Comparison of ENCODE assay signal across 2 cellular contexts in genomic region chr11:114026355-114026754, GRCh38.
A peak's percentile ranks its signal among the peaks of the same experiment; 100 is the strongest.
TF ChIP-seq lines count a peak whose summit lies in the region.

No MANE protein-coding gene starts in this region.

TF ChIP-seq in K562, 482 proteins besides CTCF, POLR2A, EP300 and RAD21 (continued from another document):
- TF ChIP-seq USF2 (CRISPR knock-in tag; IDR thresholded peaks at IDR 0.05): peak; percentile 74
- peak; percentile 50; the same call in 1 of the 2 replicates for TF ChIP-seq ESRRA (IDR thresholded peaks at IDR 0.05; ENCODE audit: borderline replicate concordance, low read depth)
- TF ChIP-seq, protein P1, sequence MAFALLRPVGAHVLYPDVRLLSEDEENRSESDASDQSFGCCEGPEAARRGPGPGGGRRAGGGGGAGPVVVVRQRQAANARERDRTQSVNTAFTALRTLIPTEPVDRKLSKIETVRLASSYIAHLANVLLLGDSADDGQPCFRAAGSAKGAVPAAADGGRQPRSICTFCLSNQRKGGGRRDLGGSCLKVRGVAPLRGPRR (CRISPR knock-in tag; IDR thresholded peaks at IDR 0.05): no peak
- no peak for TF ChIP-seq E4F1 (CRISPR knock-in tag; IDR thresholded peaks at IDR 0.05; ENCODE audit: borderline replicate concordance)
- no peak for TF ChIP-seq ZNF76 (CRISPR knock-in tag; IDR thresholded peaks at IDR 0.05; ENCODE audit: borderline replicate concordance)
- TF ChIP-seq, protein P2, sequence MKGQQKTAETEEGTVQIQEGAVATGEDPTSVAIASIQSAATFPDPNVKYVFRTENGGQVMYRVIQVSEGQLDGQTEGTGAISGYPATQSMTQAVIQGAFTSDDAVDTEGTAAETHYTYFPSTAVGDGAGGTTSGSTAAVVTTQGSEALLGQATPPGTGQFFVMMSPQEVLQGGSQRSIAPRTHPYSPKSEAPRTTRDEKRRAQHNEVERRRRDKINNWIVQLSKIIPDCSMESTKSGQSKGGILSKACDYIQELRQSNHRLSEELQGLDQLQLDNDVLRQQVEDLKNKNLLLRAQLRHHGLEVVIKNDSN (CRISPR knock-in tag; IDR thresholded peaks at IDR 0.05): peak; percentile 74
- TF ChIP-seq NCOA4 (IDR thresholded peaks at IDR 0.05; ENCODE audit: partially characterized antibody): no peak
- no peak for TF ChIP-seq KLF1 (tag; IDR thresholded peaks at IDR 0.05)
- no peak for TF ChIP-seq ZSCAN29 (IDR thresholded peaks at IDR 0.05)
- TF ChIP-seq, protein P3, sequence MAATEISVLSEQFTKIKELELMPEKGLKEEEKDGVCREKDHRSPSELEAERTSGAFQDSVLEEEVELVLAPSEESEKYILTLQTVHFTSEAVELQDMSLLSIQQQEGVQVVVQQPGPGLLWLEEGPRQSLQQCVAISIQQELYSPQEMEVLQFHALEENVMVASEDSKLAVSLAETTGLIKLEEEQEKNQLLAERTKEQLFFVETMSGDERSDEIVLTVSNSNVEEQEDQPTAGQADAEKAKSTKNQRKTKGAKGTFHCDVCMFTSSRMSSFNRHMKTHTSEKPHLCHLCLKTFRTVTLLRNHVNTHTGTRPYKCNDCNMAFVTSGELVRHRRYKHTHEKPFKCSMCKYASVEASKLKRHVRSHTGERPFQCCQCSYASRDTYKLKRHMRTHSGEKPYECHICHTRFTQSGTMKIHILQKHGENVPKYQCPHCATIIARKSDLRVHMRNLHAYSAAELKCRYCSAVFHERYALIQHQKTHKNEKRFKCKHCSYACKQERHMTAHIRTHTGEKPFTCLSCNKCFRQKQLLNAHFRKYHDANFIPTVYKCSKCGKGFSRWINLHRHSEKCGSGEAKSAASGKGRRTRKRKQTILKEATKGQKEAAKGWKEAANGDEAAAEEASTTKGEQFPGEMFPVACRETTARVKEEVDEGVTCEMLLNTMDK (IDR thresholded peaks at IDR 0.05; ENCODE audit: borderline replicate concordance, insufficient read depth, low read depth, low read length, poor library complexity, severe bottlenecking): peak; percentile 51
- TF ChIP-seq, protein P4, sequence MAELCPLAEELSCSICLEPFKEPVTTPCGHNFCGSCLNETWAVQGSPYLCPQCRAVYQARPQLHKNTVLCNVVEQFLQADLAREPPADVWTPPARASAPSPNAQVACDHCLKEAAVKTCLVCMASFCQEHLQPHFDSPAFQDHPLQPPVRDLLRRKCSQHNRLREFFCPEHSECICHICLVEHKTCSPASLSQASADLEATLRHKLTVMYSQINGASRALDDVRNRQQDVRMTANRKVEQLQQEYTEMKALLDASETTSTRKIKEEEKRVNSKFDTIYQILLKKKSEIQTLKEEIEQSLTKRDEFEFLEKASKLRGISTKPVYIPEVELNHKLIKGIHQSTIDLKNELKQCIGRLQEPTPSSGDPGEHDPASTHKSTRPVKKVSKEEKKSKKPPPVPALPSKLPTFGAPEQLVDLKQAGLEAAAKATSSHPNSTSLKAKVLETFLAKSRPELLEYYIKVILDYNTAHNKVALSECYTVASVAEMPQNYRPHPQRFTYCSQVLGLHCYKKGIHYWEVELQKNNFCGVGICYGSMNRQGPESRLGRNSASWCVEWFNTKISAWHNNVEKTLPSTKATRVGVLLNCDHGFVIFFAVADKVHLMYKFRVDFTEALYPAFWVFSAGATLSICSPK (IDR thresholded peaks at IDR 0.05; ENCODE audit: borderline replicate concordance): no peak
- no peak for TF ChIP-seq KLF6 (CRISPR knock-in tag; IDR thresholded peaks at IDR 0.05; ENCODE audit: borderline replicate concordance)
- peak; percentile 45; the same call in 1 of the 2 replicates for TF ChIP-seq RAD51 (IDR thresholded peaks at IDR 0.05; ENCODE audit: borderline replicate concordance, low read depth)
- no peak for TF ChIP-seq ZZZ3 (IDR thresholded peaks at IDR 0.05)
- no peak for TF ChIP-seq SREBF2 (CRISPR knock-in tag; IDR thresholded peaks at IDR 0.05)
- no peak for TF ChIP-seq HDAC3 (IDR thresholded peaks at IDR 0.05; ENCODE audit: borderline replicate concordance, partially characterized antibody)
- no peak for TF ChIP-seq TAL1 (IDR thresholded peaks at IDR 0.05)

TF ChIP-seq in neural cell, 6 proteins besides CTCF, POLR2A, EP300 and RAD21 (continued from another document):
- TF ChIP-seq, protein P5, sequence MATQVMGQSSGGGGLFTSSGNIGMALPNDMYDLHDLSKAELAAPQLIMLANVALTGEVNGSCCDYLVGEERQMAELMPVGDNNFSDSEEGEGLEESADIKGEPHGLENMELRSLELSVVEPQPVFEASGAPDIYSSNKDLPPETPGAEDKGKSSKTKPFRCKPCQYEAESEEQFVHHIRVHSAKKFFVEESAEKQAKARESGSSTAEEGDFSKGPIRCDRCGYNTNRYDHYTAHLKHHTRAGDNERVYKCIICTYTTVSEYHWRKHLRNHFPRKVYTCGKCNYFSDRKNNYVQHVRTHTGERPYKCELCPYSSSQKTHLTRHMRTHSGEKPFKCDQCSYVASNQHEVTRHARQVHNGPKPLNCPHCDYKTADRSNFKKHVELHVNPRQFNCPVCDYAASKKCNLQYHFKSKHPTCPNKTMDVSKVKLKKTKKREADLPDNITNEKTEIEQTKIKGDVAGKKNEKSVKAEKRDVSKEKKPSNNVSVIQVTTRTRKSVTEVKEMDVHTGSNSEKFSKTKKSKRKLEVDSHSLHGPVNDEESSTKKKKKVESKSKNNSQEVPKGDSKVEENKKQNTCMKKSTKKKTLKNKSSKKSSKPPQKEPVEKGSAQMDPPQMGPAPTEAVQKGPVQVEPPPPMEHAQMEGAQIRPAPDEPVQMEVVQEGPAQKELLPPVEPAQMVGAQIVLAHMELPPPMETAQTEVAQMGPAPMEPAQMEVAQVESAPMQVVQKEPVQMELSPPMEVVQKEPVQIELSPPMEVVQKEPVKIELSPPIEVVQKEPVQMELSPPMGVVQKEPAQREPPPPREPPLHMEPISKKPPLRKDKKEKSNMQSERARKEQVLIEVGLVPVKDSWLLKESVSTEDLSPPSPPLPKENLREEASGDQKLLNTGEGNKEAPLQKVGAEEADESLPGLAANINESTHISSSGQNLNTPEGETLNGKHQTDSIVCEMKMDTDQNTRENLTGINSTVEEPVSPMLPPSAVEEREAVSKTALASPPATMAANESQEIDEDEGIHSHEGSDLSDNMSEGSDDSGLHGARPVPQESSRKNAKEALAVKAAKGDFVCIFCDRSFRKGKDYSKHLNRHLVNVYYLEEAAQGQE (IDR thresholded peaks at IDR 0.05; ENCODE audit: borderline replicate concordance): no peak
